In the genomic region with DNA sequence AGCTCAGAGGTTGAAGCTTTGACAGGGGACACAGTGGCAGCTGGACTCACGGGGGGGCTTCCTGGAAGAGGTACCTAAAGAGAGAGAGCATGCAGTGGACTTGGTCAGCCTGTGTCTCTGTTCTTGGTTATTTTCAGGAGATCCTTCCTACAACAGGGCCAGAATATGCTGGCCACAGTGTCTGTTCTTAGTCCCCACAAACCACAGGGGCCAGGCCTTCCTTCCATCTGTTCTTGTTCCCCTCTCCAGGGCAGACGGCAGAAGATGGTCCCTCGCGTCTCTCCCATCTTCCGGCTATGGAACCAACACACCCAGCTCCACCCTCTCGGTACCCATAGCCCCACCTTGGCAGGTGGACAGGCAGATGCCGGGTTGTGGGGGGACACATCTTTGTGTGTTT, we compare ENCODE assay signal across 24 cellular contexts. TPM values are rescaled to one million over a fixed set of nuclear protein-coding genes. Genes with fewer than 3 reads are reported as not detected.
DNase-seq lines count a peak whose midpoint lies in the region; ATAC-seq and TF ChIP-seq lines count a peak whose summit lies in the region.
"Had no signal": no experiment of that assay in that cellular context is flagged by ENCODE, and none has a peak within 500 bp of the region (broad histone marks: within the 10 kb centered on the region; RNA-seq: fewer than 3 reads in every experiment).

No MANE protein-coding gene starts in this region.

- H3K4me3 ChIP-seq in H7 (ENCODE audit: insufficient read depth, low read depth, low read length) (no peak overlapping the region), neuronal stem cell (ENCODE audit: low read length in 2 of 2) (no peak overlapping the region), BE2C (ENCODE audit: low read depth, low read length) (no peak overlapping the region)
- H3K4me3 ChIP-seq: gastrocnemius medialis had no signal

- H2BK120ac ChIP-seq in neuronal stem cell (ENCODE audit: low read depth, low read length), result no peak overlapping the region

- no peak overlapping the region for H2BK15ac ChIP-seq in neuronal stem cell (ENCODE audit: low read length)

- H3K9me3 ChIP-seq in neuronal stem cell (replicated peaks in 1 of 2; ENCODE audit: control insufficient read depth in 2 of 2, insufficient read depth in 1 of 2, low read depth in 1 of 2, low read length in 2 of 2) (no peaks in the 10 kb centered on the region), BE2C (no peaks in the 10 kb centered on the region)
- H3K9me3 ChIP-seq: Caco-2, gastrocnemius medialis had no signal

- WGBS in neuronal stem cell (ENCODE audit: extremely low coverage in 2 of 2, insufficient read length in 2 of 2, insufficient replicate concordance in 1 of 2), 2 donors, result no CpG with 5 or more reads among the region's 7 CpGs

- peaks cover 8% of the 10 kb centered on the region; the same call in 1 of the 2 replicates for H3K27me3 ChIP-seq in H7 (ENCODE audit: control insufficient read depth, insufficient read depth, low read length)
- H3K27me3 ChIP-seq in neuronal stem cell (ENCODE audit: control insufficient read depth in 3 of 3, insufficient read depth in 3 of 3, low read depth in 1 of 3, low read length in 3 of 3), result no peaks in the 10 kb centered on the region
- H3K27me3 ChIP-seq in BE2C, result no peaks in the 10 kb centered on the region
- H3K27me3 ChIP-seq: gastrocnemius medialis had no signal

- H3K36me3 Mint-ChIP-seq in activated CD8-positive, alpha-beta T cell treated with anti-CD3 and anti-CD28 coated beads for 36 hours (ENCODE audit: low read depth), result peaks cover 16% of the 10 kb centered on the region
- H3K36me3 Mint-ChIP-seq in activated CD8-positive, alpha-beta T cell treated with anti-CD3 and anti-CD28 coated beads, Interleukin-2, amount 10 ng/mL, durations not matched to agents 7 days and 5 days (ENCODE audit: low read depth), result peaks cover 34% of the 10 kb centered on the region
- peaks cover 62 to 82% of the 10 kb centered on the region in 2 donors for H3K36me3 Mint-ChIP-seq in CD14-positive monocyte

- no peak for DNase-seq in activated CD8-positive, alpha-beta T cell treated with anti-CD3 and anti-CD28 coated beads for 36 hours
- DNase-seq in activated CD8-positive, alpha-beta T cell treated with anti-CD3 and anti-CD28 coated beads, Interleukin-2, amount 10 ng/mL, durations not matched to agents 7 days and 5 days, result no peak
- peak; percentile 32 for DNase-seq in H7
- no peak for DNase-seq in caudate nucleus (lab: John Stamatoyannopoulos, UW)
- no peak for DNase-seq in neuronal stem cell (ENCODE audit: low spot score)
- no peak for DNase-seq in CD14-positive monocyte (ENCODE audit: low spot score)
- no peak for DNase-seq in BE2C
- DNase-seq: 8988T; activated CD4-positive, CD25-positive, alpha-beta regulatory T cell treated with anti-CD3 and anti-CD28 coated beads, Interleukin-2, amount 50 U/mL, for 72 hours; activated CD8-positive, alpha-beta memory T cell treated with anti-CD3 and anti-CD28 coated beads for 24 hours; activated T-cell treated with anti-CD3 and anti-CD28 coated beads, Interleukin-2, amount 50 U/mL, for 4 hours; Caco-2; DMS79; gastrocnemius medialis; GF-D8; GOT3; hippocampal formation; mesendoderm; NCI-H524; occipital lobe; PC-3; SIG-M5; stimulated activated naive CD8-positive, alpha-beta T cell treated with anti-CD3 and anti-CD28 coated beads, Interleukin-15, Interleukin-2, amounts not matched to agents 100 U/mL and 50 U/mL, for 24 hours had no signal

- H3K79me1 ChIP-seq in neuronal stem cell (ENCODE audit: low read depth, low read length), result peaks cover 6% of the 10 kb centered on the region

- H3K27ac ChIP-seq in caudate nucleus (ENCODE audit: low read depth, low read length) (peak overlapping the region; percentile 67), neuronal stem cell (replicated peaks; ENCODE audit: low read length) (no peak overlapping the region)

- no peak overlapping the region for H2AFZ ChIP-seq in neuronal stem cell (ENCODE audit: low read length)

- H3K27me3 Mint-ChIP-seq in activated CD8-positive, alpha-beta T cell treated with anti-CD3 and anti-CD28 coated beads for 36 hours, result no peaks in the 10 kb centered on the region
- H3K27me3 Mint-ChIP-seq in activated CD8-positive, alpha-beta T cell treated with anti-CD3 and anti-CD28 coated beads, Interleukin-2, amount 10 ng/mL, durations not matched to agents 7 days and 5 days (ENCODE audit: low read depth), result no peaks in the 10 kb centered on the region
- H3K27me3 Mint-ChIP-seq in CD14-positive monocyte (ENCODE audit: low read depth in 3 of 3), result peaks cover 0 to 2% (median 1%) of the 10 kb centered on the region in 3 donors

- CTCF ChIA-PET in activated CD8-positive, alpha-beta T cell treated with anti-CD3 and anti-CD28 coated beads for 36 hours (lab: Charles Lee), result interaction anchor here (1.5 to 1.9 kb wide), 2 partner anchors 9 to 30 kb away, joined by 3 to 5 read pairs; partner anchors contain the start of gene PIK3R2
- CTCF ChIA-PET in activated CD8-positive, alpha-beta T cell treated with anti-CD3 and anti-CD28 coated beads, Interleukin-2, amount 10 ng/mL, durations not matched to agents 7 days and 5 days (lab: Charles Lee), result interaction anchor here (1.6 kb wide), 1 partner anchor 30 kb away, joined by 5 read pairs; the partner anchor contains the start of gene PIK3R2

- peaks cover 3% of the 10 kb centered on the region for H3K36me3 ChIP-seq in H7 (replicated peaks; ENCODE audit: control insufficient read depth, insufficient read depth, low read length)
- peaks cover 11 to 35% of the 10 kb centered on the region in 2 donors for H3K36me3 ChIP-seq in neuronal stem cell (replicated peaks in 1 of 2; ENCODE audit: control insufficient read depth in 2 of 2, insufficient read depth in 2 of 2, low read length in 2 of 2)
- H3K36me3 ChIP-seq in BE2C, result 0 out of 2 replicates have a peak, but pooled peaks cover 3% of the 10 kb centered on the region
- H3K36me3 ChIP-seq: gastrocnemius medialis had no signal

- H4K91ac ChIP-seq in neuronal stem cell (ENCODE audit: low read depth, low read length, poor library complexity), result no peak overlapping the region

- no peak overlapping the region for H3K4ac ChIP-seq in neuronal stem cell (ENCODE audit: low read length)

- peaks cover 28% of the 10 kb centered on the region for H3K4me1 Mint-ChIP-seq in activated CD8-positive, alpha-beta T cell treated with anti-CD3 and anti-CD28 coated beads for 36 hours (ENCODE audit: low read depth)
- H3K4me1 Mint-ChIP-seq in activated CD8-positive, alpha-beta T cell treated with anti-CD3 and anti-CD28 coated beads, Interleukin-2, amount 10 ng/mL, durations not matched to agents 7 days and 5 days (ENCODE audit: low read depth), result peaks cover 38% of the 10 kb centered on the region
- H3K4me1 Mint-ChIP-seq in CD14-positive monocyte, result peaks cover 35% of the 10 kb centered on the region

- no peak overlapping the region for H2BK5ac ChIP-seq in neuronal stem cell (ENCODE audit: low read length)

- no peak for TF ChIP-seq CTCF in activated CD8-positive, alpha-beta T cell treated with anti-CD3 and anti-CD28 coated beads for 36 hours (IDR thresholded peaks at IDR 0.05)
- TF ChIP-seq CTCF in CD14-positive monocyte (IDR thresholded peaks at IDR 0.05) (no peak), BE2C (IDR thresholded peaks at IDR 0.05; ENCODE audit: low read depth, low read length) (no peak)

- peak overlapping the region; percentile 44 for H3K9ac ChIP-seq in neuronal stem cell (ENCODE audit: low read depth, low read length, poor library complexity)

- H3K4me1 ChIP-seq in neuronal stem cell (ENCODE audit: control insufficient read depth in 2 of 2, insufficient read depth in 1 of 2, low read depth in 1 of 2, low read length in 2 of 2), result peaks cover 8% of the 10 kb centered on the region in 2 donors
- H3K4me1 ChIP-seq in BE2C, result peaks cover under 1% of the 10 kb centered on the region; the same call in 1 of the 2 replicates
- H3K4me1 ChIP-seq: Caco-2 had no signal

- H3K27ac Mint-ChIP-seq in activated CD8-positive, alpha-beta T cell treated with anti-CD3 and anti-CD28 coated beads for 36 hours, result peak overlapping the region; percentile 5
- no peak overlapping the region for H3K27ac Mint-ChIP-seq in activated CD8-positive, alpha-beta T cell treated with anti-CD3 and anti-CD28 coated beads, Interleukin-2, amount 10 ng/mL, durations not matched to agents 7 days and 5 days
- H3K27ac Mint-ChIP-seq in CD14-positive monocyte, result peak overlapping the region in 2 of 7 donors; percentile 35 to 50

- no peak overlapping the region for H2BK12ac ChIP-seq in neuronal stem cell (ENCODE audit: low read length)

- no peak overlapping the region for H4K8ac ChIP-seq in neuronal stem cell (ENCODE audit: low read depth, low read length)

- H3K14ac ChIP-seq in neuronal stem cell (ENCODE audit: low read length), result no peak overlapping the region

- no peak overlapping the region for H3K23ac ChIP-seq in neuronal stem cell (ENCODE audit: low read depth, low read length, poor library complexity)

- H3K4me3 Mint-ChIP-seq in activated CD8-positive, alpha-beta T cell treated with anti-CD3 and anti-CD28 coated beads for 36 hours, result no peak overlapping the region
- H3K4me3 Mint-ChIP-seq in activated CD8-positive, alpha-beta T cell treated with anti-CD3 and anti-CD28 coated beads, Interleukin-2, amount 10 ng/mL, durations not matched to agents 7 days and 5 days, result no peak overlapping the region
- no peak overlapping the region for H3K4me3 Mint-ChIP-seq in CD14-positive monocyte
- H3K4me3 Mint-ChIP-seq: activated T-cell treated with anti-CD3 and anti-CD28 coated beads, Interleukin-2, amount 50 U/mL, for 4 hours had no signal

- no peak for ATAC-seq in activated CD8-positive, alpha-beta T cell treated with anti-CD3 and anti-CD28 coated beads for 36 hours
- no peak for ATAC-seq in activated CD8-positive, alpha-beta T cell treated with anti-CD3 and anti-CD28 coated beads, Interleukin-2, amount 10 ng/mL, durations not matched to agents 7 days and 5 days
- ATAC-seq in GM21717 (IDR thresholded peaks at IDR 0.05; ENCODE audit: unreplicated experiment), result no peak
- ATAC-seq: activated T-cell treated with anti-CD3 and anti-CD28 coated beads, Interleukin-2, amount 50 U/mL, for 4 hours; gastrocnemius medialis; PC-3; stimulated activated naive CD8-positive, alpha-beta T cell treated with anti-CD3 and anti-CD28 coated beads, Interleukin-15, Interleukin-2, amounts not matched to agents 100 U/mL and 50 U/mL, for 24 hours had no signal

- H2AK5ac ChIP-seq in neuronal stem cell (ENCODE audit: low read depth, low read length), result no peak overlapping the region

- POLR2A ChIA-PET in activated CD8-positive, alpha-beta T cell treated with anti-CD3 and anti-CD28 coated beads for 36 hours (lab: Charles Lee), result interaction anchor here (5.2 kb wide), 1 partner anchor 29 kb away, joined by 18 read pairs; the partner anchor contains the start of gene PIK3R2
- POLR2A ChIA-PET in activated CD8-positive, alpha-beta T cell treated with anti-CD3 and anti-CD28 coated beads, Interleukin-2, amount 10 ng/mL, durations not matched to agents 7 days and 5 days (lab: Charles Lee), result interaction anchor here (0.6 kb wide), 1 partner anchor 171 kb away, joined by 4 read pairs; no protein-coding TSS in a partner anchor

- H3K9me3 Mint-ChIP-seq in activated CD8-positive, alpha-beta T cell treated with anti-CD3 and anti-CD28 coated beads for 36 hours, result no peaks in the 10 kb centered on the region
- no peaks in the 10 kb centered on the region for H3K9me3 Mint-ChIP-seq in activated CD8-positive, alpha-beta T cell treated with anti-CD3 and anti-CD28 coated beads, Interleukin-2, amount 10 ng/mL, durations not matched to agents 7 days and 5 days (ENCODE audit: insufficient read depth)
- peaks cover 0 to 2% (median 0%) of the 10 kb centered on the region in 7 donors for H3K9me3 Mint-ChIP-seq in CD14-positive monocyte
- H3K9me3 Mint-ChIP-seq: activated T-cell treated with anti-CD3 and anti-CD28 coated beads, Interleukin-2, amount 50 U/mL, for 4 hours had no signal

- intact Hi-C loops in activated CD8-positive, alpha-beta T cell treated with anti-CD3 and anti-CD28 coated beads for 36 hours (cut with micrococcal nuclease), result no loop called here
- intact Hi-C loops in CD14-positive monocyte (cut with micrococcal nuclease), result no loop called here

- no peak overlapping the region for H3K18ac ChIP-seq in neuronal stem cell (ENCODE audit: low read length)

- no peak overlapping the region for H3K4me2 ChIP-seq in neuronal stem cell (ENCODE audit: insufficient read depth, low read length, poor library complexity, severe bottlenecking)

RNA-seq across cellular contexts. Expression of gene MAST3, which starts 24.8 kb away (rescaled TPM):
- 10 to 100 TPM; 23.1 to 23.3 TPM for total RNA-seq in activated CD8-positive, alpha-beta T cell treated with anti-CD3 and anti-CD28 coated beads for 36 hours
- total RNA-seq in activated CD8-positive, alpha-beta T cell treated with anti-CD3 and anti-CD28 coated beads, Interleukin-2, amount 10 ng/mL, durations not matched to agents 7 days and 5 days, result 10 to 100 TPM; 22.9 to 25.1 TPM
- 2.4 and 4.0 TPM in 2 replicates for total RNA-seq in H7 (2014; rRNA removed; shearing (Covaris generic))
- 3.8 TPM for polyA plus RNA-seq in neuronal stem cell (2013, experiment 1 of 2)
- 4.1 TPM for polyA plus RNA-seq in neuronal stem cell (2013, experiment 2 of 2)
- polyA plus RNA-seq in CD14-positive monocyte, result 10 to 100 TPM in 1 of 2 donors, 1 to 10 TPM in 1; 6.8 to 12.4 TPM
- polyA plus RNA-seq in BE2C (2012; ENCODE audit: insufficient read depth, insufficient read length, low read depth), result 3.7 TPM

RNA-seq across cellular contexts. Expression of gene PIK3R2, which starts 30.5 kb away (rescaled TPM):
- total RNA-seq in activated CD8-positive, alpha-beta T cell treated with anti-CD3 and anti-CD28 coated beads for 36 hours, result 10 to 100 TPM; 15.0 to 15.8 TPM
- 1 to 10 TPM; 7.8 to 9.2 TPM for total RNA-seq in activated CD8-positive, alpha-beta T cell treated with anti-CD3 and anti-CD28 coated beads, Interleukin-2, amount 10 ng/mL, durations not matched to agents 7 days and 5 days
- total RNA-seq in H7 (2014; rRNA removed; shearing (Covaris generic)), result 26.7 and 29.0 TPM in 2 replicates
- polyA plus RNA-seq in neuronal stem cell (2013, experiment 1 of 2), result 52.3 TPM
- polyA plus RNA-seq in neuronal stem cell (2013, experiment 2 of 2), result 51.8 TPM
- 1 to 10 TPM in 1 of 2 donors, under 1 TPM in 1; 0.99 to 2.0 TPM for polyA plus RNA-seq in CD14-positive monocyte
- polyA plus RNA-seq in BE2C (2012; ENCODE audit: insufficient read depth, insufficient read length, low read depth), result 181 TPM

RNA-seq across cellular contexts. Expression of gene IL12RB1, which starts 35.7 kb away (rescaled TPM):
- total RNA-seq in activated CD8-positive, alpha-beta T cell treated with anti-CD3 and anti-CD28 coated beads for 36 hours, result 10 to 100 TPM; 25.6 to 27.2 TPM
- total RNA-seq in activated CD8-positive, alpha-beta T cell treated with anti-CD3 and anti-CD28 coated beads, Interleukin-2, amount 10 ng/mL, durations not matched to agents 7 days and 5 days, result 10 to 100 TPM; 75.2 to 78.6 TPM
- total RNA-seq in H7 (2014; rRNA removed; shearing (Covaris generic)), result not detected in 2 replicates
- not detected for polyA plus RNA-seq in neuronal stem cell (2013, experiment 1 of 2)
- not detected for polyA plus RNA-seq in neuronal stem cell (2013, experiment 2 of 2)
- 1 to 10 TPM; 7.8 to 7.9 TPM for polyA plus RNA-seq in CD14-positive monocyte
- not detected for polyA plus RNA-seq in BE2C (2012; ENCODE audit: insufficient read depth, insufficient read length, low read depth)
- total RNA-seq: Caco-2, PC-3 had no signal

RNA-seq across cellular contexts. Expression of gene IFI30, which starts 51.2 kb away (rescaled TPM):
- 10 to 100 TPM; 21.9 to 22.9 TPM for total RNA-seq in activated CD8-positive, alpha-beta T cell treated with anti-CD3 and anti-CD28 coated beads for 36 hours
- 10 to 100 TPM; 67.4 to 72.3 TPM for total RNA-seq in activated CD8-positive, alpha-beta T cell treated with anti-CD3 and anti-CD28 coated beads, Interleukin-2, amount 10 ng/mL, durations not matched to agents 7 days and 5 days
- 47.3 and 53.4 TPM in 2 replicates for total RNA-seq in H7 (2014; rRNA removed; shearing (Covaris generic))
- 0.79 TPM for polyA plus RNA-seq in neuronal stem cell (2013, experiment 1 of 2)
- 0.73 TPM for polyA plus RNA-seq in neuronal stem cell (2013, experiment 2 of 2)
- 1,000 to 10,000 TPM; 4,550 to 6,022 TPM for polyA plus RNA-seq in CD14-positive monocyte
- 12.4 TPM for polyA plus RNA-seq in BE2C (2012; ENCODE audit: insufficient read depth, insufficient read length, low read depth)

Comparison
In these comparisons a context has a peak if more than half of its experiments do, and no peak if none do; other contexts are left out.
1. RNA of gene IL12RB1, which starts 35.7 kb away (total RNA-seq): 75.2 to 78.6 TPM in activated CD8-positive, alpha-beta T cell treated with anti-CD3 and anti-CD28 coated beads, Interleukin-2, amount 10 ng/mL, durations not matched to agents 7 days and 5 days and 25.6 to 27.2 TPM in activated CD8-positive, alpha-beta T cell treated with anti-CD3 and anti-CD28 coated beads for 36 hours; not detected in H7; every median in the first group is over 10 times any median in the second.